Comparison of ENCODE assay signal across 10 cellular contexts in genomic region chr15:99443768-99444446, GRCh38.
DNase-seq lines count a peak whose midpoint lies in the region; ATAC-seq and TF ChIP-seq lines count a peak whose summit lies in the region.
"Had no signal": no experiment of that assay in that cellular context is flagged by ENCODE, and none has a peak within 500 bp of the region (broad histone marks: within the 10 kb centered on the region; RNA-seq: fewer than 3 reads in every experiment).

No MANE protein-coding gene starts in this region.

- H3K9me3 Mint-ChIP-seq in CD4-positive, CD25-positive, alpha-beta regulatory T cell = peaks cover 0 to 2% (median 0%) of the 10 kb centered on the region in 7 donors
- no peaks in the 10 kb centered on the region for H3K9me3 Mint-ChIP-seq in H9

- H4K91ac ChIP-seq in H9 (ENCODE audit: insufficient read length, low read depth, low read length) = no peak overlapping the region

- no peaks in the 10 kb centered on the region for H3K9me3 ChIP-seq in CD4-positive, CD25-positive, alpha-beta regulatory T cell (ENCODE audit: control insufficient read depth in 2 of 2, low read length in 2 of 2)
- no peaks in the 10 kb centered on the region for H3K9me3 ChIP-seq in Loucy (ENCODE audit: insufficient read depth, low read depth, low read length)
- H3K9me3 ChIP-seq in H9 (ENCODE audit: control insufficient read depth, low read depth, low read length) = no peaks in the 10 kb centered on the region
- no peaks in the 10 kb centered on the region for H3K9me3 ChIP-seq in PC-3 (ENCODE audit: low read length)
- H3K9me3 ChIP-seq: neutrophil had no signal

- no peaks in the 10 kb centered on the region for H3K27me3 Mint-ChIP-seq in CD4-positive, CD25-positive, alpha-beta regulatory T cell
- H3K27me3 Mint-ChIP-seq in H9 (ENCODE audit: low read depth) = peaks cover 7% of the 10 kb centered on the region

- no peak overlapping the region for H3T11ph ChIP-seq in H9 (ENCODE audit: low read length)

- peaks cover 12% of the 10 kb centered on the region for H3K4me1 ChIP-seq in CD4-positive, CD25-positive, alpha-beta regulatory T cell (ENCODE audit: control insufficient read depth, insufficient read depth, low read length, poor library complexity, severe bottlenecking)
- H3K4me1 ChIP-seq in Loucy (ENCODE audit: insufficient read depth, low read length, poor library complexity, severe bottlenecking) = peaks cover 11% of the 10 kb centered on the region
- H3K4me1 ChIP-seq in H9 (ENCODE audit: insufficient read depth, low read length) = no peaks in the 10 kb centered on the region
- H3K4me1 ChIP-seq in PC-3 (ENCODE audit: insufficient read depth, low read length) = peaks cover 17% of the 10 kb centered on the region

- peak overlapping the region; percentile 43 for H3K4me3 ChIP-seq in CD4-positive, CD25-positive, alpha-beta regulatory T cell (ENCODE audit: low read depth, low read length)
- no peak overlapping the region for H3K4me3 ChIP-seq in Loucy (ENCODE audit: low read length, poor library complexity, severe bottlenecking)
- H3K4me3 ChIP-seq in fibroblast of the aortic adventitia (ENCODE audit: low read depth, low read length) = no peak overlapping the region
- H3K4me3 ChIP-seq in PC-3 (ENCODE audit: low read length) = no peak overlapping the region

- no CpG with 5 or more reads among the region's 13 CpGs for WGBS in H9 (ENCODE audit: extremely low coverage, insufficient read length, low lambda C conversion rate)

- peak; percentile 28 to 72 for ATAC-seq in CD4-positive, CD25-positive, alpha-beta regulatory T cell (ENCODE audit: low read depth in 2 of 2)
- ATAC-seq in HG03460 (IDR thresholded peaks at IDR 0.05; ENCODE audit: unreplicated experiment) (no peak), PC-3 (no peak)

- no peak overlapping the region for H2BK5ac ChIP-seq in H9 (ENCODE audit: insufficient read length, low read length)

- H3K18ac ChIP-seq in H9 (ENCODE audit: insufficient read length, low read depth, low read length) = no peak overlapping the region

- H3K23ac ChIP-seq in H9 (ENCODE audit: insufficient read length, low read depth, low read length) = no peak overlapping the region

- H3K23me2 ChIP-seq in H9 (ENCODE audit: insufficient read length, low read depth, low read length, poor library complexity, severe bottlenecking) = no peaks in the 10 kb centered on the region

- no peak overlapping the region for H3K14ac ChIP-seq in H9 (ENCODE audit: insufficient read depth, low read length)

- H3K27me3 ChIP-seq in CD4-positive, CD25-positive, alpha-beta regulatory T cell (ENCODE audit: control insufficient read depth, insufficient read depth, low read length) = no peaks in the 10 kb centered on the region
- no peaks in the 10 kb centered on the region for H3K27me3 ChIP-seq in Loucy (ENCODE audit: insufficient read depth, low read length, poor library complexity, severe bottlenecking)
- no peaks in the 10 kb centered on the region for H3K27me3 ChIP-seq in H9 (ENCODE audit: insufficient read depth, low read length)
- H3K27me3 ChIP-seq in PC-3 (ENCODE audit: low read length) = no peaks in the 10 kb centered on the region

- H3K9ac ChIP-seq in Loucy (ENCODE audit: low read depth, low read length, poor library complexity, severe bottlenecking) = no peak overlapping the region
- no peak overlapping the region for H3K9ac ChIP-seq in H9 (ENCODE audit: extremely low read depth, insufficient read length, low read length)
- no peak overlapping the region for H3K9ac ChIP-seq in PC-3 (ENCODE audit: low read length)

- no peak overlapping the region for H2BK20ac ChIP-seq in H9 (ENCODE audit: low read depth, low read length, poor library complexity, severe bottlenecking)

- no peaks in the 10 kb centered on the region for H3F3A ChIP-seq in Loucy (ENCODE audit: low read depth)
- H3F3A ChIP-seq in PC-3 (ENCODE audit: low read length, unreplicated experiment) = no peaks in the 10 kb centered on the region

- no peak overlapping the region for H4K5ac ChIP-seq in H9 (ENCODE audit: insufficient read length, low read depth, low read length)

- no peaks in the 10 kb centered on the region for H3K36me3 Mint-ChIP-seq in CD4-positive, CD25-positive, alpha-beta regulatory T cell
- H3K36me3 Mint-ChIP-seq in H9 (ENCODE audit: insufficient read depth in 1 of 3, low read depth in 3 of 3) = no peaks in the 10 kb centered on the region; a peak in 1 of 7 replicates

- in situ Hi-C loops in KBM-7 (cut with MboI; ENCODE audit: low pct_unique_long_range_greater_than_20kb, low sequenced_read_pairs) = no loop called here

- H3K56ac ChIP-seq in H9 (ENCODE audit: insufficient read length, low read depth, low read length) = no peak overlapping the region

- TF ChIP-seq CTCF in Loucy (conservative IDR thresholded peaks at IDR 0.05; ENCODE audit: low read length) (no peak), fibroblast of the aortic adventitia (IDR thresholded peaks at IDR 0.05; ENCODE audit: insufficient read depth, low read length) (no peak), H9 (conservative IDR thresholded peaks at IDR 0.05) (no peak), PC-3 (conservative IDR thresholded peaks at IDR 0.05; ENCODE audit: low read depth, low read length) (no peak)

- CTCF ChIA-PET in PC-3 (lab: Charles Lee) = no interaction called here

- peak in 2 of 3 donors; percentile 31 to 73 for DNase-seq in CD4-positive, CD25-positive, alpha-beta regulatory T cell
- DNase-seq in fibroblast of the aortic adventitia (ENCODE audit: low read depth) = peak; percentile 36
- DNase-seq in posterior vena cava (ENCODE audit: low spot score) = peak; percentile 78
- no peak for DNase-seq in H9
- no peak for DNase-seq in KBM-7
- DNase-seq in PC-3 = no peak
- DNase-seq: NCI-H187 treated with DMSO at 0.1 percent for 48 hours had no signal

- H3K9me2 ChIP-seq in Loucy (replicated peaks; ENCODE audit: low read depth, low read length) (no peaks in the 10 kb centered on the region), PC-3 (replicated peaks; ENCODE audit: low read length) (no peaks in the 10 kb centered on the region)

- intact Hi-C loops in posterior vena cava (cut with DNase I) (no loop called here), PC-3 (cut with micrococcal nuclease) (loop anchor here (2.0 kb wide), 1 partner anchor 65 kb away; no protein-coding TSS in a partner anchor)

- H4K8ac ChIP-seq in H9 (replicated peaks; ENCODE audit: insufficient read length, low read depth, low read length) = no peak overlapping the region

- no peak overlapping the region for H3K27ac ChIP-seq in CD4-positive, CD25-positive, alpha-beta regulatory T cell (ENCODE audit: insufficient read depth, low read length, poor library complexity, severe bottlenecking)
- H3K27ac ChIP-seq in H9 (ENCODE audit: insufficient read length, low read depth, low read length) (no peak overlapping the region), PC-3 (ENCODE audit: low read length) (no peak overlapping the region)
- H3K27ac ChIP-seq: neutrophil had no signal

- BruUV-seq in PC-3 (replicated peaks; lab: Mats Ljungman, UMichigan) = no TSS peak

- H3K4me1 Mint-ChIP-seq in CD4-positive, CD25-positive, alpha-beta regulatory T cell = peaks cover 4 to 49% (median 21%) of the 10 kb centered on the region in 4 donors
- peaks cover 19 to 26% of the 10 kb centered on the region in 2 experiments for H3K4me1 Mint-ChIP-seq in H9

- H3K4ac ChIP-seq in H9 (ENCODE audit: low read depth, low read length) = no peak overlapping the region

- H3K79me1 ChIP-seq in H9 (ENCODE audit: insufficient read depth, low read depth, low read length, poor library complexity, severe bottlenecking) = no peaks in the 10 kb centered on the region

- H3K4me3 Mint-ChIP-seq in CD4-positive, CD25-positive, alpha-beta regulatory T cell = peak overlapping the region; percentile 7 to 64 (median 58)
- H3K4me3 Mint-ChIP-seq in H9 = no peak overlapping the region

- no peaks in the 10 kb centered on the region for H3K36me3 ChIP-seq in CD4-positive, CD25-positive, alpha-beta regulatory T cell (ENCODE audit: control insufficient read depth, insufficient read depth, low read length)
- H3K36me3 ChIP-seq in Loucy (ENCODE audit: insufficient read depth, low read length) (no peaks in the 10 kb centered on the region), PC-3 (ENCODE audit: low read depth, low read length) (no peaks in the 10 kb centered on the region)
- H3K36me3 ChIP-seq: neutrophil had no signal

- no peak overlapping the region for H2AK5ac ChIP-seq in H9 (ENCODE audit: insufficient read length, low read length)

- no peak overlapping the region for H2BK12ac ChIP-seq in H9 (ENCODE audit: insufficient read length, low read depth, low read length)

- H3K79me2 ChIP-seq in Loucy (ENCODE audit: insufficient read depth, low read length) (no peaks in the 10 kb centered on the region), H9 (ENCODE audit: insufficient read depth, low read length) (no peaks in the 10 kb centered on the region), PC-3 (ENCODE audit: low read length) (no peaks in the 10 kb centered on the region)

- H4K20me1 ChIP-seq in Loucy (ENCODE audit: insufficient read depth, low read length, poor library complexity, severe bottlenecking) = no peaks in the 10 kb centered on the region
- no peaks in the 10 kb centered on the region for H4K20me1 ChIP-seq in H9 (ENCODE audit: control insufficient read depth, insufficient read depth, insufficient read length)
- no peaks in the 10 kb centered on the region for H4K20me1 ChIP-seq in PC-3 (ENCODE audit: low read length)

- POLR2A ChIA-PET in PC-3 (lab: Charles Lee; ENCODE audit: unreplicated experiment) = no interaction called here

- peak overlapping the region; percentile 13 for H3K4me2 ChIP-seq in Loucy (ENCODE audit: low read depth, low read length, poor library complexity, severe bottlenecking)
- no peak overlapping the region for H3K4me2 ChIP-seq in H9 (ENCODE audit: insufficient read depth, insufficient read length, low read length)
- H3K4me2 ChIP-seq in PC-3 (ENCODE audit: low read length) = no peak overlapping the region

- no peak overlapping the region for H2BK120ac ChIP-seq in H9 (ENCODE audit: low read depth, low read length, poor library complexity, severe bottlenecking)

- peak overlapping the region; percentile 47 to 95 (median 95) for H3K27ac Mint-ChIP-seq in CD4-positive, CD25-positive, alpha-beta regulatory T cell
- peak overlapping the region in 1 of 3 experiments; percentile 87; a peak in 2 of 7 replicates for H3K27ac Mint-ChIP-seq in H9

- H2AFZ ChIP-seq in Loucy (ENCODE audit: low read length) = no peak overlapping the region; the same call in 1 of the 2 replicates
- no peak overlapping the region for H2AFZ ChIP-seq in H9 (ENCODE audit: low read length)
- H2AFZ ChIP-seq in PC-3 (ENCODE audit: low read length) = no peak overlapping the region

- H2BK15ac ChIP-seq in H9 (ENCODE audit: low read depth, low read length) = no peak overlapping the region

Comparison
In these comparisons a context has a peak if more than half of its experiments do, and no peak if none do; other contexts are left out.
1. ATAC-seq: peak in CD4-positive, CD25-positive, alpha-beta regulatory T cell (2 of 2); none in HG03460 (single experiment) and PC-3 (single experiment).
2. DNase-seq: peak in CD4-positive, CD25-positive, alpha-beta regulatory T cell (2 of 3), fibroblast of the aortic adventitia (single experiment) and posterior vena cava (single experiment); none in H9 (single experiment), KBM-7 (single experiment) and PC-3 (single experiment).
3. H3K4me3 Mint-ChIP-seq: peak in CD4-positive, CD25-positive, alpha-beta regulatory T cell (4 of 4); none in H9 (0 of 2).